In genomic region chr3:178352300-178353021, GRCh38 we compare ENCODE assay signal across 9 cellular contexts.
DNase-seq lines count a peak whose midpoint lies in the region; ATAC-seq and TF ChIP-seq lines count a peak whose summit lies in the region.
"Had no signal": no experiment of that assay in that cellular context is flagged by ENCODE, and none has a peak within 500 bp of the region (broad histone marks: within the 10 kb centered on the region; RNA-seq: fewer than 3 reads in every experiment).

No MANE protein-coding gene starts in this region.

- peak overlapping the region; percentile 79 for H3K4me2 ChIP-seq in smooth muscle cell
- H3K4me2 ChIP-seq: BLaER1 treated with 17β-estradiol and CSF1 and Interleukin-3, amounts not matched to agents 10 nM and 100 nM had no signal

- H3K4me1 Mint-ChIP-seq in activated naive CD4-positive, alpha-beta T cell treated with anti-CD3 and anti-CD28 coated beads, Interleukin-2, amount 10 ng/mL, durations not matched to agents 7 days and 5 days = no peaks in the 10 kb centered on the region

- H3K36me3 ChIP-seq in left ventricle myocardium inferior (no peaks in the 10 kb centered on the region), smooth muscle cell (ENCODE audit: low read depth) (no peaks in the 10 kb centered on the region)
- H3K36me3 ChIP-seq: BLaER1 treated with 17β-estradiol and CSF1 and Interleukin-3, amounts not matched to agents 10 nM and 100 nM had no signal

- no peaks in the 10 kb centered on the region for H3K9me3 Mint-ChIP-seq in activated naive CD4-positive, alpha-beta T cell treated with anti-CD3 and anti-CD28 coated beads, Interleukin-2, amount 10 ng/mL, durations not matched to agents 7 days and 5 days

- H3K27me3 Mint-ChIP-seq in activated naive CD4-positive, alpha-beta T cell treated with anti-CD3 and anti-CD28 coated beads, Interleukin-2, amount 10 ng/mL, durations not matched to agents 7 days and 5 days = no peaks in the 10 kb centered on the region

- DNase-seq in NCI-H510A treated with DMSO at 0.1 percent for 48 hours (lab: John Stamatoyannopoulos, UW) (peak; percentile 26), NCI-H510A (lab: John Stamatoyannopoulos, UW) (no peak), RPMI7951 (ENCODE audit: low read depth) (peak; percentile 85), left ventricle myocardium inferior (no peak), smooth muscle cell (lab: John Stamatoyannopoulos, UW; ENCODE audit: unreplicated experiment) (no peak), NCI-H2196 (lab: John Stamatoyannopoulos, UW; ENCODE audit: unreplicated experiment) (no peak)
- no peak for DNase-seq in activated naive CD4-positive, alpha-beta T cell treated with anti-CD3 and anti-CD28 coated beads, Interleukin-2, amount 10 ng/mL, durations not matched to agents 7 days and 5 days

- H3K9ac ChIP-seq in smooth muscle cell (ENCODE audit: low read depth) = peak overlapping the region; percentile 8
- H3K9ac ChIP-seq: BLaER1 treated with 17β-estradiol and CSF1 and Interleukin-3, amounts not matched to agents 10 nM and 100 nM had no signal

- H3K27ac ChIP-seq in left ventricle myocardium inferior (replicated peaks) (no peak overlapping the region), smooth muscle cell (ENCODE audit: low read depth) (peak overlapping the region; percentile 62)
- H3K27ac ChIP-seq: BLaER1 treated with 17β-estradiol and CSF1 and Interleukin-3, amounts not matched to agents 10 nM and 100 nM had no signal

- no peaks in the 10 kb centered on the region for H4K20me1 ChIP-seq in smooth muscle cell (ENCODE audit: low read depth)
- H4K20me1 ChIP-seq: BLaER1 treated with 17β-estradiol and CSF1 and Interleukin-3, amounts not matched to agents 10 nM and 100 nM had no signal

- H3K4me1 ChIP-seq in left ventricle myocardium inferior = peaks cover 31% of the 10 kb centered on the region
- H3K4me1 ChIP-seq in smooth muscle cell (ENCODE audit: low read depth) = peaks cover 16% of the 10 kb centered on the region
- H3K4me1 ChIP-seq: BLaER1 treated with 17β-estradiol and CSF1 and Interleukin-3, amounts not matched to agents 10 nM and 100 nM had no signal

- ATAC-seq in GM18858 (IDR thresholded peaks at IDR 0.05; ENCODE audit: unreplicated experiment) = no peak

- no peak for TF ChIP-seq CTCF in left ventricle myocardium inferior (IDR thresholded peaks at IDR 0.05; ENCODE audit: borderline replicate concordance)
- no peak for TF ChIP-seq CTCF in smooth muscle cell (IDR thresholded peaks at IDR 0.05; ENCODE audit: borderline replicate concordance, insufficient read depth, poor library complexity, severe bottlenecking)

- H3K36me3 Mint-ChIP-seq in activated naive CD4-positive, alpha-beta T cell treated with anti-CD3 and anti-CD28 coated beads, Interleukin-2, amount 10 ng/mL, durations not matched to agents 7 days and 5 days = no peaks in the 10 kb centered on the region

- H3K9me3 ChIP-seq in left ventricle myocardium inferior (replicated peaks) (peaks cover 3% of the 10 kb centered on the region), smooth muscle cell (replicated peaks; ENCODE audit: low read depth) (no peaks in the 10 kb centered on the region)

- CTCF ChIA-PET in activated naive CD4-positive, alpha-beta T cell treated with anti-CD3 and anti-CD28 coated beads, Interleukin-2, amount 10 ng/mL, durations not matched to agents 7 days and 5 days (lab: Charles Lee) = no interaction called here

- H3K27me3 ChIP-seq in left ventricle myocardium inferior (ENCODE audit: low read depth) = no peaks in the 10 kb centered on the region
- no peaks in the 10 kb centered on the region for H3K27me3 ChIP-seq in smooth muscle cell (ENCODE audit: low read depth)
- H3K27me3 ChIP-seq: BLaER1 treated with 17β-estradiol and CSF1 and Interleukin-3, amounts not matched to agents 10 nM and 100 nM had no signal

- H3F3A ChIP-seq in smooth muscle cell (ENCODE audit: low read depth) = no peaks in the 10 kb centered on the region

- H2AFZ ChIP-seq in smooth muscle cell (ENCODE audit: low read depth) = peak overlapping the region; percentile 64

- intact Hi-C loops in left ventricle myocardium inferior (cut with micrococcal nuclease) = no loop called here

- H3K79me2 ChIP-seq in smooth muscle cell (ENCODE audit: low read depth) = no peaks in the 10 kb centered on the region

- no peak overlapping the region for H3K4me3 Mint-ChIP-seq in activated naive CD4-positive, alpha-beta T cell treated with anti-CD3 and anti-CD28 coated beads, Interleukin-2, amount 10 ng/mL, durations not matched to agents 7 days and 5 days

- H3K4me3 ChIP-seq in left ventricle myocardium inferior (peak overlapping the region; percentile 19), smooth muscle cell (peak overlapping the region; percentile 19)
- H3K4me3 ChIP-seq: BLaER1 treated with 17β-estradiol and CSF1 and Interleukin-3, amounts not matched to agents 10 nM and 100 nM had no signal

- no peak overlapping the region for H3K27ac Mint-ChIP-seq in activated naive CD4-positive, alpha-beta T cell treated with anti-CD3 and anti-CD28 coated beads, Interleukin-2, amount 10 ng/mL, durations not matched to agents 7 days and 5 days

- 3% methylated on average over 3 of the region's 3 CpGs for WGBS in smooth muscle cell (ENCODE audit: low lambda C conversion rate)

Comparison
In these comparisons a context has a peak if more than half of its experiments do, and no peak if none do; other contexts are left out.
1. DNase-seq: peak in NCI-H510A treated with DMSO at 0.1 percent for 48 hours (single experiment) and RPMI7951 (single experiment); none in NCI-H510A (single experiment), left ventricle myocardium inferior (single experiment), smooth muscle cell (single experiment), NCI-H2196 (single experiment) and activated naive CD4-positive, alpha-beta T cell treated with anti-CD3 and anti-CD28 coated beads, Interleukin-2, amount 10 ng/mL, durations not matched to agents 7 days and 5 days (single experiment).